16 cellular contexts compared by ENCODE assay signal in the genomic region with DNA sequence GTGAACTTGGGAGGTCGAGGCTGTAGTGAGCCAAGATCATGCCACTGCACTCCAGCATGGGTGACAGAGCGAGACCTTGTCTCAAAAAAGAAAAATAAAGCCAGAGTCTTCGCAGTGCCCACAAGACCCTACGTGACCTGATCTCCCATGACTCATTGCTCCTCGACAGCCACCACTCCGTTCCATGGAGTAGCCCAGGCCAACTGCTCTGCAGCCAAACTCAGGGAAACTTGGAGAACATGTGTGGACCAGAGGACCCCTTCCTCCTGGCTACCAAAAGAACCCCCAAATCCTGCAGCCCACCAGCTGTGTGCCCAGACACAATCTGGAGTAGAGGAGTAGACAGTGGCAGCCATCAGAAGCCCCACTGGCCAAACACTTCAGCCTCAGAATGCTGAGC.
"Had no signal": no experiment of that assay in that cellular context is flagged by ENCODE, and none has a peak within 500 bp of the region (broad histone marks: within the 10 kb centered on the region; RNA-seq: fewer than 3 reads in every experiment).

No MANE protein-coding gene starts in this region.

- H3K9me3 Mint-ChIP-seq: neural progenitor cell; T-helper 2 cell treated with Interferon-gamma antibody and Interleukin-4, amounts not matched to agents 5 μg/mL and 100 μg/mL, for 36 hours had no signal

- H3K36me3 ChIP-seq: adrenal gland, neural progenitor cell, thyroid gland, uterus had no signal

- H3K9me3 ChIP-seq: adrenal gland, thyroid gland, uterus had no signal

- H3K36me3 Mint-ChIP-seq: neural progenitor cell had no signal

- H3K4me1 ChIP-seq: uterus had no signal

- ATAC-seq: activated T-cell treated with anti-CD3 and anti-CD28 coated beads, Interleukin-2, amount 50 U/mL, for 4 hours had no signal

- H3K27me3 ChIP-seq: adrenal gland, neural progenitor cell, thyroid gland, uterus had no signal

- H3K4me3 Mint-ChIP-seq: activated T-cell treated with anti-CD3 and anti-CD28 coated beads, Interleukin-2, amount 50 U/mL, for 4 hours; neural progenitor cell; T-helper 2 cell treated with Interferon-gamma antibody and Interleukin-4, amounts not matched to agents 5 μg/mL and 100 μg/mL, for 36 hours had no signal

- H3K4me3 ChIP-seq: adrenal gland, neural progenitor cell, skin epidermis, thyroid gland, uterus had no signal

- H3K9ac ChIP-seq: neural progenitor cell, parathyroid adenoma had no signal

- H3K27ac ChIP-seq: adrenal gland, neural progenitor cell, parathyroid adenoma, thyroid gland, uterus had no signal

- DNase-seq: activated CD4-positive, alpha-beta T cell treated with anti-CD3 and anti-CD28 coated beads for 1 hour; activated naive CD4-positive, alpha-beta T cell treated with Interleukin-2 at 50 U/mL for 16 hours; activated T-cell treated with anti-CD3 and anti-CD28 coated beads, Interleukin-2, amount 50 U/mL, for 4 hours; adrenal gland; caudate nucleus; cortex of kidney; effector memory CD4-positive, alpha-beta T cell; mesendoderm; retina; stimulated activated CD4-positive, alpha-beta T cell treated with anti-CD3 and anti-CD28 coated beads, Interleukin-4, amount 100 ng/mL, for 4 hours; thyroid gland; uterus had no signal

- H3K27ac Mint-ChIP-seq: neural progenitor cell had no signal
